In the genomic region with DNA sequence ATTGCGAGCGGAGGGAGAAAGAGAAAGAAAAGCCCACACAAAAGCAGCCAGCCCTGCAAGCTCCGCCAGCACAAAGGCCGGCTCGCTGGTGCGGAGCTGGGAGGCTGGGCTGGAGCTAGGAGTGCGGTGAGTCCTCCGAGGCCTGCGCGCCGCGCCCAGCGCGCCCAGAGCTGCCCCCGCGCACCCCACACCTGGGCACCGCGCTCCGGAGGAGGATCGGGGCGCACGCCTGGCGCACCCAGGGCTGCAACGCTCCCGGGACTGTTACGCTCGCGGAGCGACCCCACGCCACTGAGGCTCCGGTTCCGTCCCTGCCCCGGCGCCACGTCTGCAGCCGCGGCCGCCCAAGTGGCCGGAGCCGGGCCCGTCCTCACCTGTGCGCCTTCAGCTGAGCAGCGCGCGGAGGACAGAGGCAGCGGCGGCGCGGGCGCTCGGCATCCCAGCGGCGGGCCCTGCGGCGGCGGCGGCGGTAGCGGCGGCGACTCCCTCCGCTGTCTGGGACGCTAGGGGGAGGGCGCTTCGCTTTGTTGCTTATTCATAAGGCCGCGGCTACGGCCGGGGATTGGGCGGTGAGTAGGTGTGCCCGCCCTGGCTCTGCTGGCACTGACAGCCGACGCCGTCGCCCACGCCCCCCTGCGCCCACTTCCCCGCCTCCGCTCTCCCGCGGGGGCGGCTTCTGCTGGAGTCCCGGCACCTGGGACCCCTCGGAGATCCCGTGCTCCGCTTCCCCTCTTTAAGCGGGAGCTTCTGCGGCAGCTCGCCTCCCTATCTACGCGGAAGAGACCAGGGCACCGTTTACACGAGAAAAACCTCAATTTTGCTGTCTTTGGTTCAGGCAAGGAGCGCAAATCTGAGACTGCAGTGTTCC, we compare ENCODE assay signal across 8 cellular contexts. TPM values are rescaled to one million over a fixed set of nuclear protein-coding genes. Genes with fewer than 3 reads are reported as not detected.
DNase-seq lines count a peak whose midpoint lies in the region; ATAC-seq and TF ChIP-seq lines count a peak whose summit lies in the region.

Gene ARMH4 (minus strand): TSS at position 513 of the 868 bp plus-strand sequence. CDS start 12,855 bp downstream, outside the sequence.

- H3K4me1 ChIP-seq in ascending aorta (no peaks in the 10 kb centered on the region), vagina (peaks cover 10% of the 10 kb centered on the region)

- no peaks in the 10 kb centered on the region for H3K9me3 ChIP-seq in ascending aorta
- no peaks in the 10 kb centered on the region for H3K9me3 ChIP-seq in vagina

- H3K4me3 ChIP-seq in GM12875 (ENCODE audit: low read depth, low read length) (peak within 1 kb of the TSS; percentile 47), ascending aorta (peak within 1 kb of the TSS; percentile 80 to 88), vagina (peak within 1 kb of the TSS; percentile 67 to 82)

- TF ChIP-seq CTCF in GM12875 (IDR thresholded peaks at IDR 0.05; ENCODE audit: borderline replicate concordance, insufficient read depth, low read depth, low read length) (no peak), ascending aorta (IDR thresholded peaks at IDR 0.05) (peak in 1 of 3 experiments; percentile 20), vagina (IDR thresholded peaks at IDR 0.05) (no peak)

- H3K36me3 ChIP-seq in ascending aorta (no peaks in the 10 kb centered on the region), vagina (no peaks in the 10 kb centered on the region)

- intact Hi-C loops in ascending aorta (cut with DNase I) = loop anchor here (5.0 kb wide), 2 partner anchors 45 kb away; no protein-coding TSS in a partner anchor
- intact Hi-C loops in vagina (cut with DNase I) = no loop called here

- peak; percentile 34 for DNase-seq in NCI-H1436 treated with DMSO at 0.1 percent for 48 hours (lab: John Stamatoyannopoulos, UW)
- peak; percentile 21 to 83 (median 43) for DNase-seq in T-helper 2 cell
- peak; percentile 43 to 91 for DNase-seq in ascending aorta (ENCODE audit: low spot score in 2 of 2)
- DNase-seq in hepatic stellate cell (ENCODE audit: low spot score) = peak; percentile 77
- peak; percentile 83 for DNase-seq in putamen (ENCODE audit: low spot score)
- no peak for DNase-seq in vagina (ENCODE audit: extremely low spot score in 2 of 2)

- ATAC-seq in HG02798 (IDR thresholded peaks at IDR 0.05; ENCODE audit: poor library complexity, unreplicated experiment) = peak; percentile 96

- H3K27me3 ChIP-seq in ascending aorta (no peaks in the 10 kb centered on the region), vagina (no peaks in the 10 kb centered on the region)

- H3K27ac ChIP-seq in ascending aorta = peak within 1 kb of the TSS; percentile 63 to 77
- H3K27ac ChIP-seq in vagina = peak within 1 kb of the TSS; percentile 79

- peak; percentile 35 to 89 for TF ChIP-seq POLR2A in vagina (IDR thresholded peaks at IDR 0.05)

RNA-seq across cellular contexts. Expression of gene ARMH4, which starts in this region (rescaled TPM):
- total RNA-seq in ascending aorta (3.8 TPM), vagina (5.2 TPM)

Comparison
In these comparisons a context has a peak if more than half of its experiments do, and no peak if none do; other contexts are left out.
1. DNase-seq: peak in NCI-H1436 treated with DMSO at 0.1 percent for 48 hours (single experiment), T-helper 2 cell (5 of 5), ascending aorta (2 of 2), hepatic stellate cell (single experiment) and putamen (single experiment); none in vagina (0 of 2).
2. Peak in every context shown above with its lines, with median percentiles within 50 percentile points of each other: H3K4me3 ChIP-seq.